ENCODE assay signal across 9 cellular contexts in the genomic region with DNA sequence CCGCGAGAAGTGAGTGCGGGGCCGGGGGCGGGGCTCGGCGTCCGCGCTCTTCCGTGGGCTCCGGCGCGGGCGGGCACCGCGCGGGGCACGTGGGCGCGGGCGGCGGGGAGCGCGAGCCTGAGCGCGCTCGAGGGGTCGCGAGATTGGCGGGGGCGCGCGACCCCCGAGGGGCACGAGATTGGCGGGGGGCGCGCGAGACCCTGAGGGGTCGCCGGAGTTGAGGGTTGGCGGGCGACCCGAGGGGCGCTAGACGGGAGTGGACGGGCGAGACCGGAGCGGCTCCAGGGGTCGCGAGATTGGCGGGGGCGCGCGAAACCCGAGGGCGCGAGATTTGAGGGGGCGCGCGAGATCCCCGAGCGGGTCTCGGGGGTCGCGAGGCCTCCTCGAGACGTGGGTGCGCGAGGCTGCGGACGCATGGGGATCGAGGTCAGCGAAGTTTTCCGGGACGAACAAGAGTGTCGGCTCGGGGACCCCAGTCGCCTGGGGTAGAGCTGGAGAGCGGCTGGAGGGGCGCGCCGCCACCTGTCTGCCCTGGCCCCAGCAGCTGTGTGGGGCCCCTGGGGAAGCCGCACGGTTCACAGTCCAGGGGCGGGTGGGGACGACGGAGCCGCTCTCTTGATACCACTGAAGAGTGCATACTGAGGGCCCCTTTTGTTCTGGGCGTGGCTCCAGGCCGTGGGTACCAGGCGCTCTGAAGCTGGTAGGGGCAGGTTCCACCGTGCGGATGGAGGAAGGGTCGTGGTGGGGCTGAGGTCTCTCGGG. TPM values are rescaled to one million over a fixed set of nuclear protein-coding genes. Genes with fewer than 3 reads are reported as not detected.
DNase-seq lines count a peak whose midpoint lies in the region; ATAC-seq, FAIRE-seq and TF ChIP-seq lines count a peak whose summit lies in the region.
"Had no signal": no experiment of that assay in that cellular context is flagged by ENCODE, and none has a peak within 500 bp of the region (broad histone marks: within the 10 kb centered on the region; RNA-seq: fewer than 3 reads in every experiment).

No MANE protein-coding gene starts in this region.

- WGBS in K562 (ENCODE audit: insufficient coverage, low coverage, missing lambda C conversion rate): 2% methylated on average over 50 of the region's 97 CpGs
- WGBS in liver: 12% methylated on average over 97 of the region's 97 CpGs

- no TSS peak for BruUV-seq in K562 (replicated peaks; lab: Mats Ljungman, UMichigan)

- H3K9me1 ChIP-seq in K562 (ENCODE audit: control insufficient read depth, insufficient read depth, low read length): no peaks in the 10 kb centered on the region

- peak overlapping the region; percentile 90 for H3K27ac ChIP-seq in 22Rv1
- no peak overlapping the region for H3K27ac ChIP-seq in OCI-LY1 (ENCODE audit: low read depth, low read length, poor library complexity, severe bottlenecking)
- peak overlapping the region; percentile 80 for H3K27ac ChIP-seq in K562 (ENCODE audit: extremely low read depth, low read depth, low read length)
- H3K27ac ChIP-seq in liver (ENCODE audit: low read depth in 1 of 2, low read length in 2 of 2): peak overlapping the region; percentile 32 to 94
- H3K27ac ChIP-seq in thoracic aorta: peak overlapping the region; percentile 64 to 94

- POLR2A ChIA-PET in K562 (lab: Yijun Ruan, JAX): interaction anchor here (0.6 to 11.1 kb wide), 15 partner anchors 10 to 255 kb away, joined by 3 to 244 read pairs (median 4); partner anchors contain the start of genes GDF15 and JUND

- H3K4me1 ChIP-seq in OCI-LY1 (ENCODE audit: insufficient read depth, low read length, severe bottlenecking) (peaks cover 44% of the 10 kb centered on the region), K562 (replicated peaks in 1 of 2; ENCODE audit: control insufficient read depth in 2 of 2, insufficient read depth in 2 of 2, low read length in 2 of 2) (peaks cover 47 to 96% of the 10 kb centered on the region in 2 experiments), liver (ENCODE audit: control insufficient read depth in 4 of 4, insufficient read depth in 4 of 4, low read length in 3 of 4) (peaks cover 3 to 40% (median 21%) of the 10 kb centered on the region in 4 donors), thoracic aorta (ENCODE audit: control insufficient read depth in 1 of 2, low read depth in 2 of 2) (peaks cover 26 to 81% of the 10 kb centered on the region in 2 donors)

- H3K4me3 ChIP-seq in OCI-LY1 (ENCODE audit: low read depth, low read length, poor library complexity, severe bottlenecking) (peak overlapping the region; percentile 65), K562 (peak overlapping the region; percentile 60), liver (ENCODE audit: low read depth in 1 of 3, low read length in 3 of 3) (peak overlapping the region; percentile 41 to 80 (median 72)), thoracic aorta (peak overlapping the region; percentile 79)

- TF ChIP-seq RAD21 in K562 (CRISPR knock-in tag; conservative IDR thresholded peaks at IDR 0.05 in 1 of 2, IDR thresholded peaks at IDR 0.05 in 1 of 2) (no peak), liver (IDR thresholded peaks at IDR 0.05) (no peak)

- H3K9me3 ChIP-seq in OCI-LY1 (ENCODE audit: low read length) (no peaks in the 10 kb centered on the region), K562 (replicated peaks; ENCODE audit: control insufficient read depth, insufficient read depth, low read depth, low read length) (no peaks in the 10 kb centered on the region), liver (ENCODE audit: control insufficient read depth in 4 of 4, low read length in 3 of 4) (no peaks in the 10 kb centered on the region), thoracic aorta (no peaks in the 10 kb centered on the region)

- TF ChIP-seq EP300 in K562 (IDR thresholded peaks at IDR 0.05; ENCODE audit: low read length): no peak

- CTCF ChIA-PET in K562 (lab: Yijun Ruan, JAX; ENCODE audit: low intra/inter-chr PET ratio): interaction anchor here (1.4 kb wide), 1 partner anchor 31 kb away, joined by 5 read pairs; no protein-coding TSS in a partner anchor

- in situ Hi-C loops in K562 (cut with MboI): loop anchor here (10.0 kb wide), 1 partner anchor 325 kb away; the partner anchor contains the start of gene MAST3

- peak overlapping the region; percentile 85 for H3K4me2 ChIP-seq in OCI-LY1 (ENCODE audit: low read length)
- peak overlapping the region; percentile 82 for H3K4me2 ChIP-seq in K562 (ENCODE audit: insufficient read depth, low read length)

- peak overlapping the region; percentile 60 for H3K9ac ChIP-seq in OCI-LY1 (ENCODE audit: low read length)
- H3K9ac ChIP-seq in K562 (ENCODE audit: insufficient read depth in 1 of 2, low read depth in 2 of 2, low read length in 2 of 2): peak overlapping the region; percentile 85 to 95
- no peak overlapping the region for H3K9ac ChIP-seq in liver (ENCODE audit: low read depth in 1 of 2, low read length in 2 of 2)

- intact Hi-C loops in K562 (cut with micrococcal nuclease): loop anchor here (5.0 kb wide), 1 partner anchor 218 kb away; the partner anchor contains the start of gene RAB3A

- ATAC-seq in GM18505 (IDR thresholded peaks at IDR 0.05; ENCODE audit: unreplicated experiment) (peak; percentile 11), K562 (no peak), thoracic aorta (ENCODE audit: insufficient number of reproducible peaks, low FRiP score, low read depth) (no peak), GM18511 (IDR thresholded peaks at IDR 0.05; ENCODE audit: unreplicated experiment) (no peak)

- DNase-seq in K562 (ENCODE audit: extremely low read depth in 1 of 4, low spot score in 3 of 4) (peak; percentile 34 to 59 (median 54)), thoracic aorta (ENCODE audit: low spot score) (no peak), NCI-H2029 treated with DMSO at 0.1 percent for 48 hours (lab: John Stamatoyannopoulos, UW) (no peak)

- H3K9me2 ChIP-seq in OCI-LY1 (ENCODE audit: low read depth, low read length): no peaks in the 10 kb centered on the region

- TF ChIP-seq CTCF in 22Rv1 (IDR thresholded peaks at IDR 0.05) (peak; percentile 35), OCI-LY1 (IDR thresholded peaks at IDR 0.05; ENCODE audit: low read length) (no peak), K562 (IDR thresholded peaks at IDR 0.05 in 2 of 3, conservative IDR thresholded peaks at IDR 0.05 in 1 of 3; ENCODE audit: insufficient read depth in 2 of 3, low read depth in 1 of 3, low read length in 3 of 3) (no peak), liver (IDR thresholded peaks at IDR 0.05; ENCODE audit: low read depth, low read length, missing input control) (no peak), thoracic aorta (IDR thresholded peaks at IDR 0.05) (no peak)

- H3K27me3 ChIP-seq in OCI-LY1 (ENCODE audit: insufficient read depth, low read length) (no peaks in the 10 kb centered on the region), K562 (ENCODE audit: control insufficient read depth in 2 of 2, insufficient read depth in 2 of 2, low read length in 2 of 2) (no peaks in the 10 kb centered on the region), liver (ENCODE audit: control insufficient read depth in 4 of 4, insufficient read depth in 4 of 4, low read length in 3 of 4) (no peaks in the 10 kb centered on the region), thoracic aorta (replicated peaks; ENCODE audit: insufficient read depth) (no peaks in the 10 kb centered on the region)

- H3K36me3 ChIP-seq in OCI-LY1 (ENCODE audit: insufficient read depth, low read length) (no peaks in the 10 kb centered on the region), K562 (ENCODE audit: control insufficient read depth, insufficient read depth, low read length) (peaks cover 31% of the 10 kb centered on the region; the same call in 2 of the 3 replicates), liver (ENCODE audit: control insufficient read depth in 4 of 4, insufficient read depth in 3 of 4, low read depth in 1 of 4, low read length in 3 of 4) (no peaks in the 10 kb centered on the region), thoracic aorta (no peaks in the 10 kb centered on the region)

- TF ChIP-seq POLR2A in GM18505 (IDR thresholded peaks at IDR 0.05; ENCODE audit: borderline replicate concordance, extremely low read depth, insufficient read depth, insufficient read length) (no peak), K562 (conservative IDR thresholded peaks at IDR 0.05) (no peak)

- H3F3A ChIP-seq in OCI-LY1 (ENCODE audit: insufficient read depth, low read length): no peaks in the 10 kb centered on the region

- H4K20me1 ChIP-seq in OCI-LY1 (ENCODE audit: insufficient read depth, low read length) (no peaks in the 10 kb centered on the region), K562 (replicated peaks; ENCODE audit: control insufficient read depth, insufficient read depth, low read length) (peaks cover 14% of the 10 kb centered on the region)

- no peak for FAIRE-seq in K562 (lab: Jason Lieb, UNC)
- FAIRE-seq: islet of Langerhans had no signal

- H3K79me2 ChIP-seq in OCI-LY1 (ENCODE audit: insufficient read depth, low read length) (no peaks in the 10 kb centered on the region), K562 (ENCODE audit: control insufficient read depth, insufficient read depth, low read length) (peaks cover 71% of the 10 kb centered on the region)

- H2AFZ ChIP-seq in OCI-LY1 (ENCODE audit: low read length) (no peak overlapping the region), K562 (ENCODE audit: low read depth, low read length) (no peak overlapping the region)

RNA-seq across cellular contexts. Expression of gene SSBP4, which starts 0.7 kb away (rescaled TPM):
- total RNA-seq in K562 (2011; cell fraction: chromatin; rRNA removed; ENCODE audit: low replicate concordance): 28.5 and 141 TPM in 2 replicates
- total RNA-seq in K562 (2011; cell fraction: nucleolus; rRNA removed): 209 and 228 TPM in 2 replicates
- 68.6 and 76.2 TPM in 2 replicates for total RNA-seq in K562 (2011; cell fraction: nucleoplasm; rRNA removed)
- total RNA-seq in K562 (2014; rRNA removed) (125 and 188 TPM in 2 replicates), K562 (2014; rRNA removed; fragmentation: Illumina TruSeq; extraction: Trizol) (21.2 and 21.4 TPM in 2 replicates), K562 (2015; rRNA removed; fragmentation: Illumina TruSeq; extraction: Trizol) (72.3 and 76.3 TPM in 2 replicates), K562 (2021) (189 TPM in 2 replicates), liver (10 to 100 TPM in 1 of 2 donors, 1 to 10 TPM in 1; 6.4 to 19.0 TPM), thoracic aorta (10 to 100 TPM; 87.7 to 94.9 TPM)
- polyA plus RNA-seq in K562 (2011; rRNA removed) (20.1 and 25.9 TPM in 2 replicates), K562 (2014; fragmentation: Illumina TruSeq; extraction: Trizol) (39.0 and 114 TPM in 2 replicates), K562 (2014; fragmentation: Nextera tagmentation; extraction: Ambion mirVana) (1 to 10 TPM; 1.1 to 1.9 TPM), K562 (2014; rRNA removed) (119 and 133 TPM in 2 replicates), liver (10 to 100 TPM in 1 of 2 donors, 1 to 10 TPM in 1; 4.0 to 16.6 TPM)
- 25.4 and 118 TPM in 2 replicates for polyA plus RNA-seq in K562 (2011; cell fraction: cytosol; rRNA removed)
- 134 and 296 TPM in 2 replicates for polyA plus RNA-seq in K562 (2011; cell fraction: nucleus; rRNA removed)
- polyA plus RNA-seq in K562 (2012): 81.3 and 110 TPM in 2 replicates
- polyA minus RNA-seq in K562 (2011; rRNA and poly(A)+ RNA removed): 3.6 and 7.0 TPM in 2 replicates
- polyA minus RNA-seq in K562 (2011; cell fraction: cytosol; rRNA and poly(A)+ RNA removed): 37.3 and 43.8 TPM in 2 replicates
- 85.0 and 105 TPM in 2 replicates for polyA minus RNA-seq in K562 (2011; cell fraction: nucleus; rRNA and poly(A)+ RNA removed)

RNA-seq across cellular contexts. Expression of gene ISYNA1, which starts 18.1 kb away (rescaled TPM):
- 155 and 651 TPM in 2 replicates for total RNA-seq in K562 (2011; cell fraction: chromatin; rRNA removed; ENCODE audit: low replicate concordance)
- total RNA-seq in K562 (2011; cell fraction: nucleolus; rRNA removed): 616 and 678 TPM in 2 replicates
- 226 and 284 TPM in 2 replicates for total RNA-seq in K562 (2011; cell fraction: nucleoplasm; rRNA removed)
- total RNA-seq in K562 (2014; rRNA removed): 180 and 202 TPM in 2 replicates
- total RNA-seq in K562 (2014; rRNA removed; fragmentation: Illumina TruSeq; extraction: Trizol): 14.6 and 32.0 TPM in 2 replicates
- 93.2 and 96.8 TPM in 2 replicates for total RNA-seq in K562 (2015; rRNA removed; fragmentation: Illumina TruSeq; extraction: Trizol)
- 435 and 460 TPM in 2 replicates for total RNA-seq in K562 (2021)
- polyA plus RNA-seq in K562 (2011; rRNA removed): 99.3 and 191 TPM in 2 replicates
- 148 and 356 TPM in 2 replicates for polyA plus RNA-seq in K562 (2011; cell fraction: cytosol; rRNA removed)
- 1,012 and 1,382 TPM in 2 replicates for polyA plus RNA-seq in K562 (2011; cell fraction: nucleus; rRNA removed)
- polyA plus RNA-seq in K562 (2012): 319 and 453 TPM in 2 replicates
- 73.2 and 198 TPM in 2 replicates for polyA plus RNA-seq in K562 (2014; fragmentation: Illumina TruSeq; extraction: Trizol)
- 10 to 100 TPM; 21.8 to 57.6 TPM for polyA plus RNA-seq in K562 (2014; fragmentation: Nextera tagmentation; extraction: Ambion mirVana)
- 376 and 380 TPM in 2 replicates for polyA plus RNA-seq in K562 (2014; rRNA removed)
- polyA minus RNA-seq in K562 (2011; rRNA and poly(A)+ RNA removed): 36.7 and 52.6 TPM in 2 replicates
- polyA minus RNA-seq in K562 (2011; cell fraction: cytosol; rRNA and poly(A)+ RNA removed): 173 and 245 TPM in 2 replicates
- 114 and 124 TPM in 2 replicates for polyA minus RNA-seq in K562 (2011; cell fraction: nucleus; rRNA and poly(A)+ RNA removed)
- total RNA-seq in liver: 10 to 100 TPM in 1 of 2 donors, 1 to 10 TPM in 1; 8.0 to 41.9 TPM
- polyA plus RNA-seq in liver: 10 to 100 TPM in 1 of 2 donors, 1 to 10 TPM in 1; 4.7 to 12.1 TPM
- total RNA-seq in thoracic aorta: 100 to 1,000 TPM in 1 of 2 donors, 10 to 100 TPM in 1; 60.9 to 143 TPM

RNA-seq across cellular contexts. Expression of gene LRRC25, which starts 22.5 kb away (rescaled TPM):
- total RNA-seq in K562 (2011; cell fraction: chromatin; rRNA removed; ENCODE audit: low replicate concordance): 0.25 TPM in 1 of 2 replicates, not detected in the other
- 0.39 and 0.50 TPM in 2 replicates for total RNA-seq in K562 (2011; cell fraction: nucleolus; rRNA removed)
- 0.22 TPM in 1 of 2 replicates, not detected in the other for total RNA-seq in K562 (2011; cell fraction: nucleoplasm; rRNA removed)
- total RNA-seq in K562 (2014; rRNA removed) (0.18 and 0.29 TPM in 2 replicates), K562 (2014; rRNA removed; fragmentation: Illumina TruSeq; extraction: Trizol) (0.07 TPM in 1 of 2 replicates, not detected in the other), K562 (2015; rRNA removed; fragmentation: Illumina TruSeq; extraction: Trizol) (0.30 and 0.36 TPM in 2 replicates), K562 (2021) (0.09 and 0.22 TPM in 2 replicates), liver (10 to 100 TPM in 1 of 2 donors, 1 to 10 TPM in 1; 7.9 to 13.4 TPM), thoracic aorta (10 to 100 TPM; 18.7 to 30.3 TPM)
- polyA plus RNA-seq in K562 (2011; rRNA removed) (0.10 and 0.42 TPM in 2 replicates), K562 (2014; fragmentation: Illumina TruSeq; extraction: Trizol) (0.10 and 0.25 TPM in 2 replicates), K562 (2014; fragmentation: Nextera tagmentation; extraction: Ambion mirVana) (not detected), K562 (2014; rRNA removed) (0.08 TPM in 1 of 2 replicates, not detected in the other), liver (1 to 10 TPM; 2.3 to 5.8 TPM)
- polyA plus RNA-seq in K562 (2011; cell fraction: cytosol; rRNA removed): 0.31 and 0.41 TPM in 2 replicates
- polyA plus RNA-seq in K562 (2011; cell fraction: nucleus; rRNA removed): 0.20 and 0.53 TPM in 2 replicates
- polyA plus RNA-seq in K562 (2012): 0.33 and 1.1 TPM in 2 replicates
- polyA minus RNA-seq in K562 (2011; rRNA and poly(A)+ RNA removed): 0.11 and 0.18 TPM in 2 replicates
- polyA minus RNA-seq in K562 (2011; cell fraction: cytosol; rRNA and poly(A)+ RNA removed): 0.57 and 1.1 TPM in 2 replicates
- polyA minus RNA-seq in K562 (2011; cell fraction: nucleus; rRNA and poly(A)+ RNA removed): 0.13 and 0.67 TPM in 2 replicates

RNA-seq across cellular contexts. Expression of gene GDF15, which starts 33.9 kb away (rescaled TPM):
- 25.1 and 116 TPM in 2 replicates for total RNA-seq in K562 (2011; cell fraction: chromatin; rRNA removed; ENCODE audit: low replicate concordance)
- total RNA-seq in K562 (2011; cell fraction: nucleolus; rRNA removed): 214 and 262 TPM in 2 replicates
- 94.6 and 109 TPM in 2 replicates for total RNA-seq in K562 (2011; cell fraction: nucleoplasm; rRNA removed)
- 78.0 and 82.4 TPM in 2 replicates for total RNA-seq in K562 (2014; rRNA removed)
- 7.3 TPM in 2 replicates for total RNA-seq in K562 (2014; rRNA removed; fragmentation: Illumina TruSeq; extraction: Trizol)
- total RNA-seq in K562 (2015; rRNA removed; fragmentation: Illumina TruSeq; extraction: Trizol): 10.1 and 11.0 TPM in 2 replicates
- 69.8 and 74.5 TPM in 2 replicates for total RNA-seq in K562 (2021)
- polyA plus RNA-seq in K562 (2011; rRNA removed): 12.5 TPM in 2 replicates
- 31.8 and 127 TPM in 2 replicates for polyA plus RNA-seq in K562 (2011; cell fraction: cytosol; rRNA removed)
- polyA plus RNA-seq in K562 (2011; cell fraction: nucleus; rRNA removed): 21.6 and 59.4 TPM in 2 replicates
- 50.1 and 369 TPM in 2 replicates for polyA plus RNA-seq in K562 (2012)
- polyA plus RNA-seq in K562 (2014; fragmentation: Illumina TruSeq; extraction: Trizol): 19.3 and 47.1 TPM in 2 replicates
- polyA plus RNA-seq in K562 (2014; fragmentation: Nextera tagmentation; extraction: Ambion mirVana): 1 to 10 TPM; 2.3 to 2.9 TPM
- polyA plus RNA-seq in K562 (2014; rRNA removed): 57.2 and 67.4 TPM in 2 replicates
- 2.4 and 5.6 TPM in 2 replicates for polyA minus RNA-seq in K562 (2011; rRNA and poly(A)+ RNA removed)
- 31.8 and 32.2 TPM in 2 replicates for polyA minus RNA-seq in K562 (2011; cell fraction: cytosol; rRNA and poly(A)+ RNA removed)
- 18.5 and 24.2 TPM in 2 replicates for polyA minus RNA-seq in K562 (2011; cell fraction: nucleus; rRNA and poly(A)+ RNA removed)
- 10 to 100 TPM in 1 of 2 donors, under 1 TPM in 1; 0.42 to 11.6 TPM for total RNA-seq in liver
- polyA plus RNA-seq in liver: 1 to 10 TPM; 6.7 to 7.7 TPM
- 10 to 100 TPM in 1 of 2 donors, 1 to 10 TPM in 1; 2.3 to 25.5 TPM for total RNA-seq in thoracic aorta

Comparison
In these comparisons a context has a peak if more than half of its experiments do, and no peak if none do; other contexts are left out.
1. H3K9ac ChIP-seq: peak in OCI-LY1 (single experiment) and K562 (2 of 2); none in liver (0 of 2).
2. DNase-seq: peak in K562 (4 of 4); none in thoracic aorta (single experiment) and NCI-H2029 treated with DMSO at 0.1 percent for 48 hours (single experiment).
3. RNA of gene LRRC25, which starts 22.5 kb away (total RNA-seq): 18.7 to 30.3 TPM in thoracic aorta and 7.9 to 13.4 TPM in liver; 0.07 to 0.50 TPM in K562; every median in the first group is over 4 times any median in the second.
4. Peak in every context shown above with its lines, with median percentiles within 50 percentile points of each other: H3K4me3 ChIP-seq.